In the genomic region with DNA sequence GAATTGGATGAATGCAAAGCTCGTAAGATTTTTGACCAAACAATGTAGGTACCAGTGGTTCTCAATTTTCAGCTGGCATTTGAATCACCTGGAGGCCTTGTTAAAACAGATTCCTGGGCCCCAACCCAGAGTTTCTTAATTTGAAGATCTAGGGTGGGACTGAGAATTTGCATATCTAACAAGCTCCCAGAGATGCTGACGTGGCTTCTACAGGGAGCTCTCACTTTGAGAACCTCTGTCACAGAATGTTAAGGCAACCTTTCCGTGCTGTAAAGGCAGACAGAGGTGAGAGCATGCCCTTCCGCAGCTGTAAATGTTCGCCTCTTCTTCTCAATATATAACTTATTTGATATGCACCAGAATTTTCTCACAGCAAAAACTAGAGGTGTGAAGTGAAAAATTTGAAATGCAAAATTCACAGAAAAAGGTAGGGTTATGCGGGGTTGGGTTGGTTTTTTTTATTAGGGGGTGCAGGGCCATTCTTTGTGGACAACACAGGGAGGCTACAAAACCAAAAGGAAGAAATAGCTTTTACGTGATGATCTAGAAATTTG, we compare ENCODE assay signal across 27 cellular contexts.
"Had no signal": no experiment of that assay in that cellular context is flagged by ENCODE, and none has a peak within 500 bp of the region (broad histone marks: within the 10 kb centered on the region; RNA-seq: fewer than 3 reads in every experiment).

No MANE protein-coding gene starts in this region.

- H3K27me3 Mint-ChIP-seq: memory B cell had no signal

- H3K27me3 ChIP-seq: ovary, tibial artery, upper lobe of right lung had no signal

- H3K27ac ChIP-seq: heart right ventricle, hepatocyte, left ventricle myocardium inferior, ovary, prostate gland, skin epidermis, suprapubic skin, thoracic aorta, tibial artery, upper lobe of right lung had no signal

- H3K27ac Mint-ChIP-seq: memory B cell; naive B cell; natural killer cell; nephron progenitor cell; stimulated activated effector memory CD8-positive, alpha-beta T cell treated with anti-CD3 and anti-CD28 coated beads, Interleukin-12 subunit alpha, Interleukin-12 subunit beta, amount 100 ng/mL, for 72 hours; stimulated activated naive CD8-positive, alpha-beta T cell treated with anti-CD3 and anti-CD28 coated beads, Interleukin-15, Interleukin-2, amounts not matched to agents 100 ng/mL and 50 ng/mL, for 24 hours had no signal

- H3K4me1 Mint-ChIP-seq: memory B cell; naive B cell; natural killer cell; stimulated activated effector memory CD8-positive, alpha-beta T cell treated with anti-CD3 and anti-CD28 coated beads, Interleukin-12 subunit alpha, Interleukin-12 subunit beta, amount 100 ng/mL, for 72 hours had no signal

- H3K79me2 ChIP-seq: hepatocyte had no signal

- H3K36me3 ChIP-seq: heart right ventricle, left ventricle myocardium inferior, ovary, prostate gland, suprapubic skin, thoracic aorta, tibial artery, upper lobe of right lung had no signal

- ATAC-seq: heart right ventricle; natural killer cell; right cardiac atrium; sciatic nerve; stimulated activated effector memory CD8-positive, alpha-beta T cell treated with anti-CD3 and anti-CD28 coated beads, Interleukin-12 subunit alpha, Interleukin-12 subunit beta, amount 100 ng/mL, for 72 hours; upper lobe of right lung had no signal

- H2AFZ ChIP-seq: hepatocyte had no signal

- H3K4me3 Mint-ChIP-seq: memory B cell; naive B cell; natural killer cell; nephron progenitor cell; stimulated activated effector memory CD8-positive, alpha-beta T cell treated with anti-CD3 and anti-CD28 coated beads, Interleukin-12 subunit alpha, Interleukin-12 subunit beta, amount 100 ng/mL, for 72 hours; stimulated activated naive CD8-positive, alpha-beta T cell treated with anti-CD3 and anti-CD28 coated beads, Interleukin-15, Interleukin-2, amounts not matched to agents 100 ng/mL and 50 ng/mL, for 24 hours had no signal

- H3K9me3 ChIP-seq: heart right ventricle, left ventricle myocardium inferior, ovary, prostate gland, suprapubic skin, thoracic aorta, tibial artery, upper lobe of right lung had no signal

- H3K4me3 ChIP-seq: heart right ventricle, hepatocyte, left ventricle myocardium inferior, lung, ovary, prostate gland, skin epidermis, suprapubic skin, thoracic aorta, tibial artery, upper lobe of right lung had no signal

- H3K4me2 ChIP-seq: hepatocyte had no signal

- H3K9me3 Mint-ChIP-seq: nephron progenitor cell; stimulated activated naive CD8-positive, alpha-beta T cell treated with anti-CD3 and anti-CD28 coated beads, Interleukin-15, Interleukin-2, amounts not matched to agents 100 ng/mL and 50 ng/mL, for 24 hours had no signal

- DNase-seq: heart right ventricle; islet precursor cell; left ventricle myocardium inferior; naive B cell; natural killer cell; nephron progenitor cell; ovary; retina; right cardiac atrium; stimulated activated CD4-positive, alpha-beta T cell treated with anti-CD3 and anti-CD28 coated beads, Interleukin-12 subunit alpha, Interleukin-12 subunit beta, amount 100 ng/mL, for 4 hours; stimulated activated CD4-positive, alpha-beta T cell treated with anti-CD3 and anti-CD28 coated beads, Interleukin-15, amount 100 ng/mL, for 24 hours; stimulated activated CD4-positive, alpha-beta T cell treated with anti-CD3 and anti-CD28 coated beads, Interleukin-4, amount 100 ng/mL, for 24 hours; stimulated activated naive CD4-positive, alpha-beta T cell; tibial artery; trophoblast cell; upper lobe of right lung had no signal

- H3K4me1 ChIP-seq: heart right ventricle, left ventricle myocardium inferior, prostate gland, suprapubic skin, tibial artery, upper lobe of right lung had no signal

- FAIRE-seq: urothelium cell line had no signal

- H3K36me3 Mint-ChIP-seq: memory B cell; naive B cell; natural killer cell; stimulated activated effector memory CD8-positive, alpha-beta T cell treated with anti-CD3 and anti-CD28 coated beads, Interleukin-12 subunit alpha, Interleukin-12 subunit beta, amount 100 ng/mL, for 72 hours had no signal
